In genomic region chr2:535222-535621, GRCh38 we compare ENCODE assay signal across 20 cellular contexts.
DNase-seq lines count a peak whose midpoint lies in the region; ATAC-seq and TF ChIP-seq lines count a peak whose summit lies in the region.
"Had no signal": no experiment of that assay in that cellular context is flagged by ENCODE, and none has a peak within 500 bp of the region (broad histone marks: within the 10 kb centered on the region; RNA-seq: fewer than 3 reads in every experiment).

No MANE protein-coding gene starts in this region.

- H4K20me1 ChIP-seq in SK-N-SH (ENCODE audit: insufficient read depth): no peaks in the 10 kb centered on the region

- POLR2A ChIA-PET in SK-N-SH (lab: Yijun Ruan, JAX) (no interaction called here), Caco-2 (lab: Charles Lee) (no interaction called here)

- H3K36me3 Mint-ChIP-seq in endodermal cell (ENCODE audit: low read depth): no peaks in the 10 kb centered on the region
- H3K36me3 Mint-ChIP-seq in type B pancreatic cell: no peaks in the 10 kb centered on the region
- H3K36me3 Mint-ChIP-seq in Caco-2 (ENCODE audit: insufficient read depth, unreplicated experiment): no peaks in the 10 kb centered on the region

- H3K36me3 ChIP-seq in SK-N-SH (replicated peaks in 1 of 2; ENCODE audit: control insufficient read depth in 1 of 2, insufficient read depth in 2 of 2, low read length in 1 of 2): no peaks in the 10 kb centered on the region
- no peaks in the 10 kb centered on the region for H3K36me3 ChIP-seq in endodermal cell (ENCODE audit: control insufficient read depth, insufficient read depth, low read length)
- no peaks in the 10 kb centered on the region for H3K36me3 ChIP-seq in uterus
- no peaks in the 10 kb centered on the region for H3K36me3 ChIP-seq in Caco-2 (ENCODE audit: control insufficient read depth, insufficient read depth, low read length)
- H3K36me3 ChIP-seq: adrenal gland, left lung, ovary had no signal

- no TSS peak for BruUV-seq in Caco-2 (replicated peaks; lab: Mats Ljungman, UMichigan)

- no peak for DNase-seq in SK-N-SH
- peak; percentile 9 for DNase-seq in NAMALWA (ENCODE audit: low spot score)
- DNase-seq in endodermal cell: no peak
- DNase-seq in type B pancreatic cell (ENCODE audit: extremely low spot score, unreplicated experiment): no peak
- no peak for DNase-seq in uterus
- no peak for DNase-seq in DMS153 treated with DMSO at 0.1 percent for 48 hours (lab: John Stamatoyannopoulos, UW; ENCODE audit: unreplicated experiment)
- no peak for DNase-seq in Caco-2
- DNase-seq: activated CD4-positive, alpha-beta T cell treated with anti-CD3 and anti-CD28 coated beads for 1 hour; adrenal gland; CD8-positive, alpha-beta memory T cell; foreskin fibroblast; GOT3; left lung; NCI-H1436 treated with DMSO at 0.1 percent for 48 hours; ovary; SHP77 treated with DMSO at 0.1 percent for 48 hours; stimulated activated naive CD8-positive, alpha-beta T cell treated with anti-CD3 and anti-CD28 coated beads, Interleukin-15, amount 100 ng/mL, for 72 hours had no signal

- no peaks in the 10 kb centered on the region for H3K4me1 Mint-ChIP-seq in endodermal cell
- H3K4me1 Mint-ChIP-seq in type B pancreatic cell (ENCODE audit: unreplicated experiment): no peaks in the 10 kb centered on the region
- no peaks in the 10 kb centered on the region for H3K4me1 Mint-ChIP-seq in Caco-2 (ENCODE audit: low read depth, unreplicated experiment)
- H3K4me1 Mint-ChIP-seq: CD8-positive, alpha-beta memory T cell; stimulated activated naive CD8-positive, alpha-beta T cell treated with anti-CD3 and anti-CD28 coated beads, Interleukin-15, amount 100 ng/mL, for 72 hours had no signal

- H3K79me2 ChIP-seq in SK-N-SH (ENCODE audit: insufficient read depth): no peaks in the 10 kb centered on the region

- H3K4me1 ChIP-seq in SK-N-SH (ENCODE audit: control insufficient read depth in 1 of 2, insufficient read depth in 2 of 2, low read depth in 1 of 2, low read length in 1 of 2): no peaks in the 10 kb centered on the region; a peak in 1 of 4 replicates
- no peaks in the 10 kb centered on the region for H3K4me1 ChIP-seq in endodermal cell (ENCODE audit: control insufficient read depth, insufficient read depth, low read length)
- H3K4me1 ChIP-seq in uterus: no peaks in the 10 kb centered on the region
- H3K4me1 ChIP-seq in Caco-2: no peaks in the 10 kb centered on the region
- H3K4me1 ChIP-seq: adrenal gland, left lung had no signal

- H3K27ac Mint-ChIP-seq in endodermal cell (no peak overlapping the region), type B pancreatic cell (no peak overlapping the region), Caco-2 (ENCODE audit: unreplicated experiment) (no peak overlapping the region)
- H3K27ac Mint-ChIP-seq: CD8-positive, alpha-beta memory T cell; stimulated activated naive CD8-positive, alpha-beta T cell treated with anti-CD3 and anti-CD28 coated beads, Interleukin-15, amount 100 ng/mL, for 72 hours had no signal

- TF ChIP-seq CTCF in SK-N-SH (IDR thresholded peaks at IDR 0.05) (peak; percentile 19; the same call in 1 of the 2 replicates), endodermal cell (conservative IDR thresholded peaks at IDR 0.05) (peak; percentile 66), type B pancreatic cell (conservative IDR thresholded peaks at IDR 0.05) (peak; percentile 68), uterus (IDR thresholded peaks at IDR 0.05) (no peak), Caco-2 (IDR thresholded peaks at IDR 0.05; ENCODE audit: insufficient read depth in 1 of 2, low read depth in 1 of 2, low read length in 1 of 2, severe bottlenecking in 1 of 2, unreplicated experiment in 1 of 2) (no peak)

- TF ChIP-seq EP300 in SK-N-SH (IDR thresholded peaks at IDR 0.05; ENCODE audit: borderline replicate concordance in 1 of 2, low read depth in 1 of 2, low read length in 1 of 2): no peak

- TF ChIP-seq POLR2A in uterus (IDR thresholded peaks at IDR 0.05): no peak

- CTCF ChIA-PET in SK-N-SH (lab: Yijun Ruan, JAX): interaction anchor here (0.6 to 2.3 kb wide), 8 partner anchors 13 to 101 kb away, joined by 3 to 7 read pairs (median 3); no protein-coding TSS in a partner anchor
- CTCF ChIA-PET in Caco-2 (lab: Charles Lee): no interaction called here

- H3K27ac ChIP-seq in SK-N-SH (ENCODE audit: low read depth in 2 of 2, low read length in 1 of 2) (no peak overlapping the region), endodermal cell (ENCODE audit: low read depth, low read length) (no peak overlapping the region), uterus (no peak overlapping the region)
- H3K27ac ChIP-seq: adrenal gland, KMS-11, left lung, ovary had no signal

- H3K4me3 Mint-ChIP-seq in endodermal cell (no peak overlapping the region), type B pancreatic cell (no peak overlapping the region), Caco-2 (ENCODE audit: unreplicated experiment) (no peak overlapping the region)
- H3K4me3 Mint-ChIP-seq: CD8-positive, alpha-beta memory T cell; stimulated activated naive CD8-positive, alpha-beta T cell treated with anti-CD3 and anti-CD28 coated beads, Interleukin-15, amount 100 ng/mL, for 72 hours had no signal

- intact Hi-C loops in uterus (cut with DNase I; ENCODE audit: low total_unique reads) (no loop called here), Caco-2 (cut with micrococcal nuclease; ENCODE audit: unreplicated experiment) (no loop called here)

- WGBS in SK-N-SH (ENCODE audit: low lambda C conversion rate): 36% methylated on average over 3 of the region's 3 CpGs
- 100% methylated on average over 2 of the region's 3 CpGs; no CpG with 5 or more reads in 1 of the 2 experiments for WGBS in endodermal cell (ENCODE audit: insufficient coverage in 1 of 2, insufficient read length in 1 of 2), 2 experiments

- peak; percentile 41; the same call in 1 of the 2 replicates for TF ChIP-seq RAD21 in SK-N-SH (IDR thresholded peaks at IDR 0.05; ENCODE audit: low read length)

- no peak for ATAC-seq in SK-N-SH treated with all-trans-retinoic acid at 6 μM for 48 hours
- ATAC-seq: left lung; sciatic nerve; stimulated activated naive CD8-positive, alpha-beta T cell treated with anti-CD3 and anti-CD28 coated beads, Interleukin-15, amount 100 ng/mL, for 72 hours had no signal

- H3K9me3 ChIP-seq in SK-N-SH (peaks cover 9% of the 10 kb centered on the region; the same call in 1 of the 2 replicates), endodermal cell (ENCODE audit: control insufficient read depth, low read length) (peaks cover 8% of the 10 kb centered on the region), uterus (peaks cover 0 to 3% of the 10 kb centered on the region in 2 donors), Caco-2 (peaks cover 7% of the 10 kb centered on the region)
- H3K9me3 ChIP-seq: ovary had no signal

- H3K4me2 ChIP-seq in SK-N-SH: no peak overlapping the region
- H3K4me2 ChIP-seq: KMS-11 had no signal

- H3K27me3 ChIP-seq in SK-N-SH (ENCODE audit: insufficient read depth): no peaks in the 10 kb centered on the region
- H3K27me3 ChIP-seq in endodermal cell (ENCODE audit: control insufficient read depth, insufficient read depth, low read length, poor library complexity, severe bottlenecking): no peaks in the 10 kb centered on the region
- no peaks in the 10 kb centered on the region for H3K27me3 ChIP-seq in uterus
- no peaks in the 10 kb centered on the region for H3K27me3 ChIP-seq in Caco-2 (replicated peaks; ENCODE audit: control insufficient read depth, insufficient read depth, low read length)
- H3K27me3 ChIP-seq: adrenal gland, left lung, ovary had no signal

- no peaks in the 10 kb centered on the region; the same call in 1 of the 2 replicates for H3K9me2 ChIP-seq in SK-N-SH

- H3K9ac ChIP-seq in SK-N-SH: no peak overlapping the region
- H3K9ac ChIP-seq in endodermal cell (ENCODE audit: extremely low read depth, low read length, poor library complexity, severe bottlenecking): no peak overlapping the region
- H3K9ac ChIP-seq: KMS-11 had no signal

- H3K9me3 Mint-ChIP-seq in endodermal cell: peaks cover 6% of the 10 kb centered on the region
- H3K9me3 Mint-ChIP-seq in type B pancreatic cell: peaks cover 8% of the 10 kb centered on the region
- H3K9me3 Mint-ChIP-seq in Caco-2 (ENCODE audit: unreplicated experiment): peaks cover 24% of the 10 kb centered on the region

- H3K4me3 ChIP-seq in SK-N-SH (ENCODE audit: low read depth in 2 of 2, low read length in 1 of 2): no peak overlapping the region
- H3K4me3 ChIP-seq in endodermal cell (ENCODE audit: low read length): no peak overlapping the region
- H3K4me3 ChIP-seq in uterus: no peak overlapping the region
- no peak overlapping the region for H3K4me3 ChIP-seq in Caco-2 (ENCODE audit: low read depth, low read length)
- H3K4me3 ChIP-seq: adrenal gland, left lung, ovary had no signal

- H3K27me3 Mint-ChIP-seq in endodermal cell (ENCODE audit: insufficient read depth) (peaks cover 5% of the 10 kb centered on the region), type B pancreatic cell (no peaks in the 10 kb centered on the region), Caco-2 (ENCODE audit: insufficient read depth, unreplicated experiment) (no peaks in the 10 kb centered on the region)

- no peaks in the 10 kb centered on the region for H3F3A ChIP-seq in SK-N-SH (replicated peaks; ENCODE audit: insufficient read depth)

- H2AFZ ChIP-seq in SK-N-SH (ENCODE audit: low read depth): no peak overlapping the region

TF ChIP-seq in SK-N-SH, 30 proteins besides CTCF, POLR2A, EP300 and RAD21:
- TF ChIP-seq FOSL2 (IDR thresholded peaks at IDR 0.05; ENCODE audit: borderline replicate concordance, low read depth) (no peak), GABPA (IDR thresholded peaks at IDR 0.05; ENCODE audit: low read depth) (no peak), FOXJ3 (CRISPR knock-in tag; IDR thresholded peaks at IDR 0.05) (no peak), TEAD4 (IDR thresholded peaks at IDR 0.05; ENCODE audit: borderline replicate concordance, insufficient read depth) (no peak)

TF ChIP-seq in SK-N-SH treated with all-trans-retinoic acid at 6 μM for 48 hours, 23 proteins besides CTCF, POLR2A, EP300 and RAD21 (continues in another document):
- TF ChIP-seq PATZ1 (CRISPR knock-in tag; IDR thresholded peaks at IDR 0.05; ENCODE audit: borderline replicate concordance) (no peak), GLIS3 (CRISPR knock-in tag; IDR thresholded peaks at IDR 0.05) (no peak), BACH2 (CRISPR knock-in tag; IDR thresholded peaks at IDR 0.05; ENCODE audit: borderline replicate concordance) (no peak), ZFP3 (CRISPR knock-in tag; IDR thresholded peaks at IDR 0.05) (no peak)

Comparison
In these comparisons a context has a peak if more than half of its experiments do, and no peak if none do; other contexts are left out.
1. CTCF ChIP-seq: peak in SK-N-SH (single experiment), endodermal cell (single experiment) and type B pancreatic cell (single experiment); none in uterus (0 of 4) and Caco-2 (0 of 2).